In genomic region chr5:67188274-67188857, GRCh38 we compare ENCODE assay signal across 18 cellular contexts. TPM values are rescaled to one million over a fixed set of nuclear protein-coding genes. Genes with fewer than 3 reads are reported as not detected.
DNase-seq lines count a peak whose midpoint lies in the region; ATAC-seq, FAIRE-seq and TF ChIP-seq lines count a peak whose summit lies in the region.
"Had no signal": no experiment of that assay in that cellular context is flagged by ENCODE, and none has a peak within 500 bp of the region (broad histone marks: within the 10 kb centered on the region; RNA-seq: fewer than 3 reads in every experiment).

No MANE protein-coding gene starts in this region.

- H3K9me3 Mint-ChIP-seq in CD4-positive, alpha-beta memory T cell: peaks cover 0 to 2% (median 0%) of the 10 kb centered on the region in 8 donors
- peaks cover 2% of the 10 kb centered on the region for H3K9me3 Mint-ChIP-seq in activated B cell treated with CpG ODN at 0.5 μM for 24 hours
- peaks cover 2 to 12% (median 4%) of the 10 kb centered on the region in 7 donors for H3K9me3 Mint-ChIP-seq in naive B cell
- H3K9me3 Mint-ChIP-seq: immature natural killer cell had no signal

- no peaks in the 10 kb centered on the region for H3K9me3 ChIP-seq in CD4-positive, alpha-beta memory T cell (ENCODE audit: control insufficient read depth in 1 of 2, low read length in 2 of 2)
- H3K9me3 ChIP-seq: esophagus squamous epithelium, MG63, thoracic aorta had no signal

- TF ChIP-seq CTCF in activated B cell treated with CpG ODN at 0.5 μM for 24 hours (IDR thresholded peaks at IDR 0.05): no peak

- peak overlapping the region in 7 of 8 donors; percentile 13 to 75 (median 53) for H3K4me3 Mint-ChIP-seq in CD4-positive, alpha-beta memory T cell
- H3K4me3 Mint-ChIP-seq in activated B cell treated with CpG ODN at 0.5 μM for 24 hours (peak overlapping the region; percentile 52), naive B cell (peak overlapping the region; percentile 67 to 98 (median 92))
- H3K4me3 Mint-ChIP-seq: immature natural killer cell had no signal

- POLR2A ChIA-PET in CD4-positive, alpha-beta memory T cell (lab: Charles Lee; ENCODE audit: partially characterized antibody): interaction anchor here (1.0 to 2.6 kb wide), 5 partner anchors 10 to 27 kb away, joined by 4 to 30 read pairs (median 5); no protein-coding TSS in a partner anchor
- POLR2A ChIA-PET in activated B cell treated with CpG ODN at 0.5 μM for 24 hours (lab: Charles Lee): interaction anchor here (1.0 to 12.0 kb wide), 5 partner anchors 8 to 27 kb away, joined by 3 to 228 read pairs (median 6); partner anchors contain the start of gene CD180

- no peaks in the 10 kb centered on the region for H3K36me3 Mint-ChIP-seq in CD4-positive, alpha-beta memory T cell
- H3K36me3 Mint-ChIP-seq in activated B cell treated with CpG ODN at 0.5 μM for 24 hours (ENCODE audit: low read depth) (peaks cover 85% of the 10 kb centered on the region), naive B cell (peaks cover 63 to 80% of the 10 kb centered on the region in 2 donors)
- H3K36me3 Mint-ChIP-seq: immature natural killer cell had no signal

- peaks cover 37 to 50% (median 42%) of the 10 kb centered on the region in 4 donors for H3K4me1 Mint-ChIP-seq in CD4-positive, alpha-beta memory T cell
- H3K4me1 Mint-ChIP-seq in activated B cell treated with CpG ODN at 0.5 μM for 24 hours: peaks cover 96% of the 10 kb centered on the region
- peaks cover 79 to 88% (median 83%) of the 10 kb centered on the region in 3 donors for H3K4me1 Mint-ChIP-seq in naive B cell

- H3K4me1 ChIP-seq in CD4-positive, alpha-beta memory T cell (ENCODE audit: insufficient read depth, low read length): peaks cover 38% of the 10 kb centered on the region

- CTCF ChIA-PET in CD4-positive, alpha-beta memory T cell (lab: Charles Lee; ENCODE audit: partially characterized antibody): interaction anchor here (1.0 to 2.0 kb wide), 5 partner anchors 15 to 201 kb away, joined by 3 to 6 read pairs (median 5); no protein-coding TSS in a partner anchor
- CTCF ChIA-PET in activated B cell treated with CpG ODN at 0.5 μM for 24 hours (lab: Charles Lee): interaction anchor here (1.0 to 1.4 kb wide), 2 partner anchors 9 to 31 kb away, joined by 3 read pairs; no protein-coding TSS in a partner anchor

- DNase-seq in CD4-positive, alpha-beta memory T cell: no peak
- DNase-seq in GM19239 (ENCODE audit: insufficient read length, low spot score) (no peak), activated B cell treated with CpG ODN at 0.5 μM for 24 hours (no peak), naive B cell (no peak), HuH-7.5 (ENCODE audit: low spot score) (no peak)
- DNase-seq: activated CD8-positive, alpha-beta memory T cell treated with anti-CD3 and anti-CD28 coated beads, Interleukin-2, amount 50 U/mL, for 48 hours; DMS53; esophagus squamous epithelium; immature natural killer cell; MG63; NCI-H1694; NCI-H226; stimulated activated CD4-positive, alpha-beta T cell treated with anti-CD3 and anti-CD28 coated beads, Interleukin-4, amount 100 ng/mL, for 24 hours had no signal

- no peak for ATAC-seq in activated B cell treated with CpG ODN at 0.5 μM for 24 hours (ENCODE audit: low read depth)
- no peak for ATAC-seq in naive B cell (ENCODE audit: low read depth in 2 of 2)
- no peak for ATAC-seq in HG02763 (IDR thresholded peaks at IDR 0.05; ENCODE audit: unreplicated experiment)
- ATAC-seq in GM18858 (IDR thresholded peaks at IDR 0.05; ENCODE audit: unreplicated experiment): no peak

- H3K27ac Mint-ChIP-seq in CD4-positive, alpha-beta memory T cell: peak overlapping the region; percentile 66 to 94 (median 88)
- peak overlapping the region; percentile 98 for H3K27ac Mint-ChIP-seq in activated B cell treated with CpG ODN at 0.5 μM for 24 hours
- peak overlapping the region; percentile 29 to 96 (median 89) for H3K27ac Mint-ChIP-seq in naive B cell

- FAIRE-seq in GM19239 (lab: Jason Lieb, UNC): peak; percentile 57

- intact Hi-C loops in CD4-positive, alpha-beta memory T cell (cut with micrococcal nuclease): no loop called here
- intact Hi-C loops in activated B cell treated with CpG ODN at 0.5 μM for 24 hours (cut with micrococcal nuclease): no loop called here

- H3K27me3 Mint-ChIP-seq in CD4-positive, alpha-beta memory T cell: no peaks in the 10 kb centered on the region
- H3K27me3 Mint-ChIP-seq in activated B cell treated with CpG ODN at 0.5 μM for 24 hours: no peaks in the 10 kb centered on the region
- no peaks in the 10 kb centered on the region for H3K27me3 Mint-ChIP-seq in naive B cell

- H3K4me3 ChIP-seq in CD4-positive, alpha-beta memory T cell (ENCODE audit: low read length in 2 of 2): no peak overlapping the region
- H3K4me3 ChIP-seq: cardiac muscle cell, esophagus squamous epithelium, MG63, thoracic aorta had no signal

- H3K36me3 ChIP-seq in CD4-positive, alpha-beta memory T cell (ENCODE audit: insufficient read depth, low read length): no peaks in the 10 kb centered on the region
- H3K36me3 ChIP-seq: cardiac muscle cell, esophagus squamous epithelium, MG63, thoracic aorta had no signal

- H3K27ac ChIP-seq in CD4-positive, alpha-beta memory T cell (ENCODE audit: low read depth, low read length): no peak overlapping the region
- H3K27ac ChIP-seq: cardiac muscle cell, thoracic aorta had no signal

- H3K27me3 ChIP-seq in CD4-positive, alpha-beta memory T cell (ENCODE audit: insufficient read depth, low read length): no peaks in the 10 kb centered on the region
- H3K27me3 ChIP-seq: cardiac muscle cell, esophagus squamous epithelium, MG63 had no signal

RNA-seq across cellular contexts. Expression of gene CD180, which starts 8.2 kb away (rescaled TPM):
- total RNA-seq in CD4-positive, alpha-beta memory T cell: under 1 TPM; 0.50 to 0.52 TPM
- polyA plus RNA-seq in CD4-positive, alpha-beta memory T cell: under 1 TPM in 1 of 2 donors, not detected in 1; 0.25 TPM
- total RNA-seq in activated B cell treated with CpG ODN at 0.5 μM for 24 hours: 32.6 and 35.7 TPM in 2 replicates
- 100 to 1,000 TPM in 3 of 6 donors, 10 to 100 TPM in 3; 29.6 to 131 (median 91.3) TPM for polyA plus RNA-seq in naive B cell (ENCODE audit: low read depth in 6 of 6)
- total RNA-seq: cardiac muscle cell had no signal
- polyA plus RNA-seq: BJ, cardiac muscle cell had no signal

Comparison
In these comparisons a context has a peak if more than half of its experiments do, and no peak if none do; other contexts are left out.
1. RNA of gene CD180, which starts 8.2 kb away (total RNA-seq): 32.6 to 35.7 TPM in activated B cell treated with CpG ODN at 0.5 μM for 24 hours; 0.50 to 0.52 TPM in CD4-positive, alpha-beta memory T cell; every median in the first group is over 10 times any median in the second.
2. Peak in every context shown above with its lines, with median percentiles within 50 percentile points of each other: H3K27ac Mint-ChIP-seq and H3K4me3 Mint-ChIP-seq.